Comparison of ENCODE assay signal across 1 cellular context in genomic region chr17:19648475-19649406, GRCh38.
TF ChIP-seq lines count a peak whose summit lies in the region.

Gene ALDH3A2, plus strand, starts transcription at chr17:19648751. Its CDS starts 221 bp downstream, at chr17:19648972.

TF ChIP-seq in HepG2, 621 proteins besides CTCF, POLR2A, EP300 and RAD21 (continued from another document and continues in another):
- TF ChIP-seq ZBED4 (CRISPR knock-in tag; IDR thresholded peaks at IDR 0.05; ENCODE audit: borderline replicate concordance) (no peak; the same call in 1 of the 2 replicates), ZNF136 (CRISPR knock-in tag; IDR thresholded peaks at IDR 0.05; ENCODE audit: low read depth) (peak; percentile 49; the same call in 1 of the 2 replicates), BRCA1 (CRISPR knock-in tag; IDR thresholded peaks at IDR 0.05) (no peak; the same call in 1 of the 2 replicates), HNRNPH1 (optimal IDR thresholded peaks at IDR 0.05; ENCODE audit: low read depth, low read length) (peak; percentile 95), POGK (CRISPR knock-in tag; conservative IDR thresholded peaks at IDR 0.05) (peak; percentile 93), ZFY (CRISPR knock-in tag; IDR thresholded peaks at IDR 0.05) (peak; percentile 97), HNF4G (IDR thresholded peaks at IDR 0.05; ENCODE audit: borderline replicate concordance, low read depth, low read length) (peak; percentile 77), HNF4G (CRISPR knock-in tag; IDR thresholded peaks at IDR 0.05; ENCODE audit: borderline replicate concordance, low read depth) (peak; percentile 65; the same call in 1 of the 2 replicates), ARID4A (CRISPR knock-in tag; IDR thresholded peaks at IDR 0.05; ENCODE audit: borderline replicate concordance) (peak; percentile 94), NCOA1 (CRISPR knock-in tag; IDR thresholded peaks at IDR 0.05) (peak; percentile 91), SRSF4 (IDR thresholded peaks at IDR 0.05; ENCODE audit: low read depth, low read length, poor library complexity, severe bottlenecking) (no peak), NFATC3 (CRISPR knock-in tag; IDR thresholded peaks at IDR 0.05) (no peak), ZNF740 (CRISPR knock-in tag; IDR thresholded peaks at IDR 0.05) (peak; percentile 83), ZNF292 (CRISPR knock-in tag; IDR thresholded peaks at IDR 0.05; ENCODE audit: borderline replicate concordance, low read depth) (peak; percentile 100), RARG (CRISPR knock-in tag; IDR thresholded peaks at IDR 0.05; ENCODE audit: low read depth) (no peak; the same call in 1 of the 2 replicates), ZNF441 (CRISPR knock-in tag; IDR thresholded peaks at IDR 0.05; ENCODE audit: borderline replicate concordance) (peak; percentile 81; the same call in 1 of the 2 replicates), ZBTB8A (CRISPR knock-in tag; IDR thresholded peaks at IDR 0.05; ENCODE audit: borderline replicate concordance, low read depth) (no peak), RELA (CRISPR knock-in tag; IDR thresholded peaks at IDR 0.05) (0 out of 2 replicates have a peak, but pooled peaks have one; percentile 29), ZNF687 (CRISPR knock-in tag; IDR thresholded peaks at IDR 0.05) (peak; percentile 97), WIZ (CRISPR knock-in tag; IDR thresholded peaks at IDR 0.05) (no peak), ZNF556 (CRISPR knock-in tag; IDR thresholded peaks at IDR 0.05; ENCODE audit: borderline replicate concordance) (peak; percentile 81; the same call in 1 of the 2 replicates), ZNF878 (CRISPR knock-in tag; IDR thresholded peaks at IDR 0.05) (peak; percentile 97), AGO2 (optimal IDR thresholded peaks at IDR 0.05; ENCODE audit: low read depth, low read length) (peak; percentile 89), ZMYM4 (CRISPR knock-in tag; IDR thresholded peaks at IDR 0.05) (peak; percentile 95), ZNF850 (CRISPR knock-in tag; conservative IDR thresholded peaks at IDR 0.05) (no peak), SMARCC2 (IDR thresholded peaks at IDR 0.05) (no peak), ZNF619 (CRISPR knock-in tag; IDR thresholded peaks at IDR 0.05) (peak; percentile 77; the same call in 1 of the 2 replicates), CREB1 (IDR thresholded peaks at IDR 0.05) (no peak), CREB1 (CRISPR knock-in tag; IDR thresholded peaks at IDR 0.05) (no peak), JDP2 (CRISPR knock-in tag; IDR thresholded peaks at IDR 0.05; ENCODE audit: borderline replicate concordance) (peak; percentile 21; the same call in 1 of the 2 replicates), RXRA (CRISPR knock-in tag; IDR thresholded peaks at IDR 0.05) (peak; percentile 95), ZNF773 (CRISPR knock-in tag; IDR thresholded peaks at IDR 0.05; ENCODE audit: borderline replicate concordance) (no peak), SYNCRIP (IDR thresholded peaks at IDR 0.05; ENCODE audit: insufficient read depth, low read depth, low read length) (no peak), ZBTB43 (CRISPR knock-in tag; conservative IDR thresholded peaks at IDR 0.05) (peak; percentile 76; the same call in 1 of the 2 replicates), RNF219 (CRISPR knock-in tag; IDR thresholded peaks at IDR 0.05) (no peak; the same call in 1 of the 2 replicates), PBX2 (CRISPR knock-in tag; IDR thresholded peaks at IDR 0.05) (no peak), ETS1 (CRISPR knock-in tag; IDR thresholded peaks at IDR 0.05) (peak; percentile 82; the same call in 1 of the 2 replicates)
